Comparison of ENCODE assay signal across 8 cellular contexts in genomic region chr6:43426928-43427405, GRCh38. TPM values are rescaled to one million over a fixed set of nuclear protein-coding genes. Genes with fewer than 3 reads are reported as not detected.
DNase-seq lines count a peak whose midpoint lies in the region; ATAC-seq, FAIRE-seq and TF ChIP-seq lines count a peak whose summit lies in the region.

No MANE protein-coding gene starts in this region.

- H3K4me1 ChIP-seq in A549: peaks cover 9% of the 10 kb centered on the region
- H3K4me1 ChIP-seq in mammary epithelial cell (ENCODE audit: insufficient read depth, low read length): peaks cover 11% of the 10 kb centered on the region
- peaks cover 10 to 11% of the 10 kb centered on the region in 2 donors for H3K4me1 ChIP-seq in mucosa of rectum (ENCODE audit: control insufficient read depth in 2 of 2, insufficient read depth in 2 of 2, low read length in 2 of 2)

- H3K4me3 ChIP-seq in A549: peak overlapping the region; percentile 73; the same call in 2 of the 3 replicates
- peak overlapping the region; percentile 64 to 100 (median 91) for H3K4me3 ChIP-seq in mammary epithelial cell (replicated peaks in 1 of 3; ENCODE audit: insufficient read depth in 1 of 3, low read depth in 2 of 3, low read length in 3 of 3)
- peak overlapping the region; percentile 93 to 97 for H3K4me3 ChIP-seq in mucosa of rectum (ENCODE audit: low read length in 2 of 2)

- no peaks in the 10 kb centered on the region for H4K20me1 ChIP-seq in mammary epithelial cell (ENCODE audit: insufficient read depth, low read length)

- dilution Hi-C loops in mammary epithelial cell (cut with HindIII; ENCODE audit: low sequenced_read_pairs): no loop called here

- ATAC-seq in A549 (no peak), HG03439 (IDR thresholded peaks at IDR 0.05; ENCODE audit: unreplicated experiment) (peak; percentile 4), GM19397 (IDR thresholded peaks at IDR 0.05; ENCODE audit: unreplicated experiment) (no peak)

- TF ChIP-seq RAD21 in A549 (conservative IDR thresholded peaks at IDR 0.05 in 1 of 2, IDR thresholded peaks at IDR 0.05 in 1 of 2): no peak

- H3K27me3 ChIP-seq in mammary epithelial cell (ENCODE audit: insufficient read depth, low read length): no peaks in the 10 kb centered on the region
- no peaks in the 10 kb centered on the region for H3K27me3 ChIP-seq in mucosa of rectum (ENCODE audit: control insufficient read depth in 2 of 2, insufficient read depth in 2 of 2, low read length in 2 of 2)

- POLR2A ChIA-PET in A549 (lab: Yijun Ruan, JAX): interaction anchor here (0.6 to 1.5 kb wide), 5 partner anchors 9 to 632 kb away, joined by 3 to 14 read pairs (median 4); partner anchors contain the start of gene TJAP1

- H3K27ac ChIP-seq in A549: peak overlapping the region; percentile 87 to 91
- H3K27ac ChIP-seq in mammary epithelial cell (ENCODE audit: insufficient read depth, low read depth, low read length): peak overlapping the region; percentile 31
- peak overlapping the region; percentile 86 to 93 for H3K27ac ChIP-seq in mucosa of rectum (ENCODE audit: low read depth in 2 of 2, low read length in 2 of 2)

- no peaks in the 10 kb centered on the region for H3K36me3 ChIP-seq in mammary epithelial cell (ENCODE audit: insufficient read depth, low read length)
- H3K36me3 ChIP-seq in mucosa of rectum (ENCODE audit: control insufficient read depth in 2 of 2, insufficient read depth in 2 of 2, low read length in 2 of 2): peaks cover 0 to 4% of the 10 kb centered on the region in 2 donors

- BruUV-seq in mammary epithelial cell (replicated peaks; lab: Mats Ljungman, UMichigan): no TSS peak

- H3K4me2 ChIP-seq in A549: peak overlapping the region; percentile 77
- H3K4me2 ChIP-seq in mammary epithelial cell (ENCODE audit: insufficient read depth, low read depth, low read length): peak overlapping the region; percentile 84

- peak overlapping the region; percentile 99 for H2AFZ ChIP-seq in mammary epithelial cell (ENCODE audit: low read depth, low read length)

- no peak for DNase-seq in A549 (ENCODE audit: low read depth in 1 of 2, low spot score in 1 of 2)
- DNase-seq in mammary epithelial cell: no peak
- DNase-seq in hepatic stellate cell (ENCODE audit: low spot score): no peak
- DNase-seq in NCI-H2029 (lab: John Stamatoyannopoulos, UW): no peak
- no peak for DNase-seq in stimulated activated CD4-positive, alpha-beta T cell treated with anti-CD3 and anti-CD28 coated beads, Interleukin-4, amount 100 ng/mL, for 1 hour

- no peak for FAIRE-seq in A549 (lab: Jason Lieb, UNC)

- TF ChIP-seq CTCF in A549 (IDR thresholded peaks at IDR 0.05): no peak
- no peak for TF ChIP-seq CTCF in mammary epithelial cell (conservative IDR thresholded peaks at IDR 0.05 in 1 of 2, IDR thresholded peaks at IDR 0.05 in 1 of 2; ENCODE audit: extremely low read depth in 1 of 2, insufficient read depth in 1 of 2, low read depth in 1 of 2, low read length in 2 of 2)

- CTCF ChIA-PET in A549 (lab: Yijun Ruan, JAX) (interaction anchor here (0.6 to 1.4 kb wide), 5 partner anchors 13 to 80 kb away, joined by 3 to 5 read pairs (median 4); partner anchors contain the start of gene DLK2), mammary epithelial cell (lab: Charles Lee; ENCODE audit: low non-redundant PET) (interaction anchor here (0.6 to 0.7 kb wide), 4 partner anchors 9 to 652 kb away, joined by 5 to 11 read pairs (median 6); no protein-coding TSS in a partner anchor)

- intact Hi-C loops in mammary epithelial cell (cut with micrococcal nuclease): loop anchor here (2.0 to 5.0 kb wide), 3 partner anchors 58 to 165 kb away; partner anchors contain the start of gene ZNF318

- 75% methylated on average over 23 of the region's 23 CpGs for WGBS in A549 (ENCODE audit: missing lambda C conversion rate)
- WGBS in mammary epithelial cell (ENCODE audit: low coverage, missing lambda C conversion rate): 25% methylated on average over 20 of the region's 23 CpGs

- H3K9ac ChIP-seq in mammary epithelial cell (ENCODE audit: insufficient read depth, low read length): peak overlapping the region; percentile 64
- H3K9ac ChIP-seq in mucosa of rectum (ENCODE audit: low read depth in 1 of 2, low read length in 2 of 2): peak overlapping the region; percentile 91 to 92

- in situ Hi-C loops in mammary epithelial cell (cut with MboI; ENCODE audit: low sequenced_read_pairs in 2 of 2): no loop called here

- no peak for TF ChIP-seq EP300 in A549 (IDR thresholded peaks at IDR 0.05)

- no peak for TF ChIP-seq POLR2A in A549 (IDR thresholded peaks at IDR 0.05; ENCODE audit: low read length)

- H3K79me2 ChIP-seq in mammary epithelial cell (ENCODE audit: insufficient read depth, low read length): peaks cover 32% of the 10 kb centered on the region

- no peaks in the 10 kb centered on the region for H3K9me3 ChIP-seq in A549
- H3K9me3 ChIP-seq in mammary epithelial cell (replicated peaks; ENCODE audit: insufficient read depth, low read length): no peaks in the 10 kb centered on the region
- no peaks in the 10 kb centered on the region for H3K9me3 ChIP-seq in mucosa of rectum (ENCODE audit: control insufficient read depth in 2 of 2, low read length in 2 of 2)

TF ChIP-seq in A549, 52 proteins besides CTCF, POLR2A, EP300 and RAD21:
- TF ChIP-seq CHD2 (IDR thresholded peaks at IDR 0.05; ENCODE audit: low read length, partially characterized antibody) (no peak), RCOR1 (IDR thresholded peaks at IDR 0.05; ENCODE audit: low read depth, low read length) (no peak), E2F6 (IDR thresholded peaks at IDR 0.05; ENCODE audit: borderline replicate concordance, low read depth) (peak; percentile 41; the same call in 1 of the 2 replicates), RNF2 (IDR thresholded peaks at IDR 0.05; ENCODE audit: borderline replicate concordance, low read depth) (no peak), MYC (IDR thresholded peaks at IDR 0.05; ENCODE audit: borderline replicate concordance, low read length) (no peak), BHLHE40 (IDR thresholded peaks at IDR 0.05; ENCODE audit: low read depth, low read length) (no peak), ZNF302 (CRISPR knock-in tag; IDR thresholded peaks at IDR 0.05) (peak; percentile 46; the same call in 1 of the 2 replicates), HOXB13 (CRISPR knock-in tag; IDR thresholded peaks at IDR 0.05; ENCODE audit: low read depth) (0 out of 2 replicates have a peak, but pooled peaks have one; percentile 32), TP53 (CRISPR knock-in tag; IDR thresholded peaks at IDR 0.05) (no peak)
- TF ChIP-seq, protein P1, sequence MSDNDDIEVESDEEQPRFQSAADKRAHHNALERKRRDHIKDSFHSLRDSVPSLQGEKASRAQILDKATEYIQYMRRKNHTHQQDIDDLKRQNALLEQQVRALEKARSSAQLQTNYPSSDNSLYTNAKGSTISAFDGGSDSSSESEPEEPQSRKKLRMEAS (IDR thresholded peaks at IDR 0.05): peak; percentile 32; the same call in 1 of the 2 replicates
- TF ChIP-seq, protein P2, sequence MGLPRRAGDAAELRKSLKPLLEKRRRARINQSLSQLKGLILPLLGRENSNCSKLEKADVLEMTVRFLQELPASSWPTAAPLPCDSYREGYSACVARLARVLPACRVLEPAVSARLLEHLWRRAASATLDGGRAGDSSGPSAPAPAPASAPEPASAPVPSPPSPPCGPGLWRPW (IDR thresholded peaks at IDR 0.05): no peak
TF ChIP-seq in A549: peak in this region for 4.

RNA-seq across cellular contexts. Expression of gene ABCC10, which starts 0.4 kb away (rescaled TPM):
- polyA plus RNA-seq in A549 (2011; rRNA removed): 6.8 and 8.5 TPM in 2 replicates
- polyA plus RNA-seq in A549 (2012; cell fraction: cytosol; rRNA removed): 11.0 and 13.5 TPM in 2 replicates
- 38.8 and 53.0 TPM in 2 replicates for polyA plus RNA-seq in A549 (2012; cell fraction: nucleus; rRNA removed)
- 8.9 to 10.5 TPM (median 9.3 TPM) in 3 replicates for polyA plus RNA-seq in A549 (2017; fragmentation: RNase III; extraction: RNeasy Plus Mini Kit Qiagen cat#74134 plus additional on column Dnase treatment)
- 12.4 and 14.1 TPM in 2 replicates for polyA minus RNA-seq in A549 (2011; rRNA and poly(A)+ RNA removed)
- 10 to 100 TPM; 32.0 to 39.9 TPM for total RNA-seq in mammary epithelial cell
- polyA plus RNA-seq in mammary epithelial cell: 17.4 TPM
- polyA minus RNA-seq in mammary epithelial cell: 20.9 TPM

RNA-seq across cellular contexts. Expression of gene DLK2, which starts 28.4 kb away (rescaled TPM):
- polyA plus RNA-seq in A549 (2011; rRNA removed) (2.9 and 3.4 TPM in 2 replicates), A549 (2017; fragmentation: RNase III; extraction: RNeasy Plus Mini Kit Qiagen cat#74134 plus additional on column Dnase treatment) (2.2 to 2.6 TPM (median 2.5 TPM) in 3 replicates), mammary epithelial cell (53.9 TPM)
- 11.1 and 13.5 TPM in 2 replicates for polyA plus RNA-seq in A549 (2012; cell fraction: cytosol; rRNA removed)
- 14.6 and 15.5 TPM in 2 replicates for polyA plus RNA-seq in A549 (2012; cell fraction: nucleus; rRNA removed)
- 2.6 and 4.0 TPM in 2 replicates for polyA minus RNA-seq in A549 (2011; rRNA and poly(A)+ RNA removed)
- total RNA-seq in mammary epithelial cell: 10 to 100 TPM; 45.2 to 49.9 TPM
- polyA minus RNA-seq in mammary epithelial cell: 51.4 TPM

RNA-seq across cellular contexts. Expression of gene TJAP1, which starts 50.4 kb away (rescaled TPM):
- polyA plus RNA-seq in A549 (2011; rRNA removed) (12.7 and 15.7 TPM in 2 replicates), A549 (2017; fragmentation: RNase III; extraction: RNeasy Plus Mini Kit Qiagen cat#74134 plus additional on column Dnase treatment) (12.7 to 13.7 TPM (median 13.1 TPM) in 3 replicates), mammary epithelial cell (34.1 TPM)
- polyA plus RNA-seq in A549 (2012; cell fraction: cytosol; rRNA removed): 20.3 and 22.3 TPM in 2 replicates
- 76.6 and 77.3 TPM in 2 replicates for polyA plus RNA-seq in A549 (2012; cell fraction: nucleus; rRNA removed)
- polyA minus RNA-seq in A549 (2011; rRNA and poly(A)+ RNA removed): 9.9 and 12.7 TPM in 2 replicates
- total RNA-seq in mammary epithelial cell: 10 to 100 TPM; 26.8 to 80.5 TPM
- 37.0 TPM for polyA minus RNA-seq in mammary epithelial cell

RNA-seq across cellular contexts. Expression of gene ZNF318, which starts 57.5 kb away (rescaled TPM):
- polyA plus RNA-seq in A549 (2011; rRNA removed): 9.2 and 10.3 TPM in 2 replicates
- polyA plus RNA-seq in A549 (2012; cell fraction: cytosol; rRNA removed): 2.9 and 3.9 TPM in 2 replicates
- polyA plus RNA-seq in A549 (2012; cell fraction: nucleus; rRNA removed): 3.9 and 4.1 TPM in 2 replicates
- 4.3 to 5.0 TPM (median 4.7 TPM) in 3 replicates for polyA plus RNA-seq in A549 (2017; fragmentation: RNase III; extraction: RNeasy Plus Mini Kit Qiagen cat#74134 plus additional on column Dnase treatment)
- 17.9 and 18.2 TPM in 2 replicates for polyA minus RNA-seq in A549 (2011; rRNA and poly(A)+ RNA removed)
- total RNA-seq in mammary epithelial cell: 10 to 100 TPM; 14.8 to 15.9 TPM
- polyA plus RNA-seq in mammary epithelial cell: 17.4 TPM
- polyA minus RNA-seq in mammary epithelial cell: 49.8 TPM

Comparison
In these comparisons a context has a peak if more than half of its experiments do, and no peak if none do; other contexts are left out.
1. H3K27ac ChIP-seq: peak in every context shown above with its lines; median percentile 90 in mucosa of rectum; 89 in A549; 31 in mammary epithelial cell.